In the genomic region with DNA sequence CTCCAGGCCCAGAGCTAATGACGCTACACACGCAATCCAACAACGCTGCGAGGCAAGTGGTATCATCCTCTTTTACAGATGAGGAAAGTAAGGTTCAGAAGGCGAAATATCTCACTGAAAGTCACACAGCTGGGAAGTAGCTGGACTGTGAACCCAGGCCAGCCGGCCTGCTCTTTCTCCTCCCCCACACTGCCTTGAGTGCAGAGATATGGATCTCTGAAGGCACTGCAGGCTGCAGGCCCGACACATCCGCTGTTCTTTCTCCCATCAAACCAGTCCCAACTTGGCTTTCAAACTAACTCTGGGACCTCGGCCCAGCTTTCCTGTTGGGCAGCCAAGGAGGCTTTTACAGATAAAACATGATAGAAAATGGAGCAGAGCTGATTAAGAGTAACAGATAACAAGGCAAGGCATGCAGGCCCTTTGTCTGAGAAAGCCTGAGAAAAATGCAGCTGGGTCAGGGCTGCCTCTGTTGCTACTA, we compare ENCODE assay signal across 10 cellular contexts.
DNase-seq lines count a peak whose midpoint lies in the region; ATAC-seq and TF ChIP-seq lines count a peak whose summit lies in the region.
"Had no signal": no experiment of that assay in that cellular context is flagged by ENCODE, and none has a peak within 500 bp of the region (broad histone marks: within the 10 kb centered on the region; RNA-seq: fewer than 3 reads in every experiment).

No MANE protein-coding gene starts in this region.

- no peak for TF ChIP-seq CTCF in endodermal cell (conservative IDR thresholded peaks at IDR 0.05)
- no peak for TF ChIP-seq CTCF in vagina (IDR thresholded peaks at IDR 0.05)

- no peaks in the 10 kb centered on the region for H3K27me3 Mint-ChIP-seq in endodermal cell (ENCODE audit: insufficient read depth)
- H3K27me3 Mint-ChIP-seq in naive B cell, result no peaks in the 10 kb centered on the region
- H3K27me3 Mint-ChIP-seq in activated CD4-positive, alpha-beta memory T cell treated with anti-CD3 and anti-CD28 coated beads, Interleukin-2, amount 10 ng/mL, durations not matched to agents 7 days and 5 days, result no peaks in the 10 kb centered on the region
- H3K27me3 Mint-ChIP-seq: activated CD8-positive, alpha-beta T cell treated with anti-CD3 and anti-CD28 coated beads for 36 hours had no signal

- intact Hi-C loops in vagina (cut with DNase I), result loop anchor here (10.0 kb wide), 1 partner anchor 48 kb away; no protein-coding TSS in a partner anchor

- no peaks in the 10 kb centered on the region for H3K36me3 Mint-ChIP-seq in endodermal cell (ENCODE audit: low read depth)
- no peaks in the 10 kb centered on the region for H3K36me3 Mint-ChIP-seq in naive B cell
- no peaks in the 10 kb centered on the region for H3K36me3 Mint-ChIP-seq in activated CD4-positive, alpha-beta memory T cell treated with anti-CD3 and anti-CD28 coated beads, Interleukin-2, amount 10 ng/mL, durations not matched to agents 7 days and 5 days (ENCODE audit: low read depth)

- H3K9ac ChIP-seq in endodermal cell (ENCODE audit: extremely low read depth, low read length, poor library complexity, severe bottlenecking), result peak overlapping the region; percentile 9

- TF ChIP-seq POLR2A in vagina (IDR thresholded peaks at IDR 0.05), result no peak

- WGBS in endodermal cell (ENCODE audit: insufficient coverage in 1 of 2, insufficient read length in 1 of 2), 2 experiments, result 71 to 74% methylated on average over 5 to 9 of the region's 9 CpGs

- no peak overlapping the region for H3K4me3 Mint-ChIP-seq in endodermal cell
- peak overlapping the region in 6 of 8 donors; percentile 29 to 79 (median 50) for H3K4me3 Mint-ChIP-seq in naive B cell
- H3K4me3 Mint-ChIP-seq in activated CD4-positive, alpha-beta memory T cell treated with anti-CD3 and anti-CD28 coated beads, Interleukin-2, amount 10 ng/mL, durations not matched to agents 7 days and 5 days, result no peak overlapping the region
- H3K4me3 Mint-ChIP-seq: activated CD8-positive, alpha-beta T cell treated with anti-CD3 and anti-CD28 coated beads for 36 hours had no signal

- POLR2A ChIA-PET in activated CD4-positive, alpha-beta memory T cell treated with anti-CD3 and anti-CD28 coated beads, Interleukin-2, amount 10 ng/mL, durations not matched to agents 7 days and 5 days (lab: Charles Lee), result interaction anchor here (0.6 kb wide), 1 partner anchor 95 kb away, joined by 3 read pairs; no protein-coding TSS in a partner anchor

- no peaks in the 10 kb centered on the region for H3K36me3 ChIP-seq in endodermal cell (ENCODE audit: control insufficient read depth, insufficient read depth, low read length)
- H3K36me3 ChIP-seq in vagina, result no peaks in the 10 kb centered on the region

- H3K9me3 ChIP-seq in endodermal cell (ENCODE audit: control insufficient read depth, low read length) (no peaks in the 10 kb centered on the region), vagina (no peaks in the 10 kb centered on the region)

- peak overlapping the region; percentile 97 for H3K27ac Mint-ChIP-seq in endodermal cell
- peak overlapping the region; percentile 83 to 99 (median 96) for H3K27ac Mint-ChIP-seq in naive B cell
- no peak overlapping the region for H3K27ac Mint-ChIP-seq in activated CD4-positive, alpha-beta memory T cell treated with anti-CD3 and anti-CD28 coated beads, Interleukin-2, amount 10 ng/mL, durations not matched to agents 7 days and 5 days
- H3K27ac Mint-ChIP-seq: activated CD8-positive, alpha-beta T cell treated with anti-CD3 and anti-CD28 coated beads for 36 hours had no signal

- no peaks in the 10 kb centered on the region for H3K9me3 Mint-ChIP-seq in endodermal cell
- peaks cover 0 to 2% (median 0%) of the 10 kb centered on the region in 7 donors for H3K9me3 Mint-ChIP-seq in naive B cell
- no peaks in the 10 kb centered on the region for H3K9me3 Mint-ChIP-seq in activated CD4-positive, alpha-beta memory T cell treated with anti-CD3 and anti-CD28 coated beads, Interleukin-2, amount 10 ng/mL, durations not matched to agents 7 days and 5 days
- H3K9me3 Mint-ChIP-seq: activated CD8-positive, alpha-beta T cell treated with anti-CD3 and anti-CD28 coated beads for 36 hours had no signal

- DNase-seq in activated effector memory CD4-positive, alpha-beta T cell treated with anti-CD3 and anti-CD28 coated beads, Interleukin-2, amount 50 U/mL, for 16 hours, result peak; percentile 49
- DNase-seq in activated effector memory CD4-positive, alpha-beta T cell treated with Interleukin-2 at 50 U/mL for 16 hours, result no peak
- DNase-seq in endodermal cell (peak; percentile 79), naive B cell (no peak), vagina (ENCODE audit: extremely low spot score in 2 of 2) (no peak)
- DNase-seq in activated CD8-positive, alpha-beta memory T cell treated with anti-CD3 and anti-CD28 coated beads for 24 hours, result no peak
- DNase-seq in activated CD4-positive, alpha-beta memory T cell treated with anti-CD3 and anti-CD28 coated beads, Interleukin-2, amount 10 ng/mL, durations not matched to agents 7 days and 5 days, result no peak
- DNase-seq: activated CD8-positive, alpha-beta T cell treated with anti-CD3 and anti-CD28 coated beads for 36 hours had no signal

- peaks cover 18% of the 10 kb centered on the region for H3K4me1 ChIP-seq in endodermal cell (ENCODE audit: control insufficient read depth, insufficient read depth, low read length)
- peaks cover 27% of the 10 kb centered on the region for H3K4me1 ChIP-seq in vagina

- H3K4me3 ChIP-seq in endodermal cell (ENCODE audit: low read length) (peak overlapping the region; percentile 7), vagina (no peak overlapping the region)
- H3K4me3 ChIP-seq: GM12878 had no signal

- H3K27ac ChIP-seq in endodermal cell (ENCODE audit: low read depth, low read length) (peak overlapping the region; percentile 59), vagina (peak overlapping the region; percentile 71)

- CTCF ChIA-PET in activated CD4-positive, alpha-beta memory T cell treated with anti-CD3 and anti-CD28 coated beads, Interleukin-2, amount 10 ng/mL, durations not matched to agents 7 days and 5 days (lab: Charles Lee), result interaction anchor here (0.6 kb wide), 1 partner anchor 47 kb away, joined by 4 read pairs; no protein-coding TSS in a partner anchor

- peaks cover 46% of the 10 kb centered on the region for H3K4me1 Mint-ChIP-seq in endodermal cell
- H3K4me1 Mint-ChIP-seq in naive B cell, result peaks cover 70 to 89% (median 87%) of the 10 kb centered on the region in 3 donors
- peaks cover 64% of the 10 kb centered on the region for H3K4me1 Mint-ChIP-seq in activated CD4-positive, alpha-beta memory T cell treated with anti-CD3 and anti-CD28 coated beads, Interleukin-2, amount 10 ng/mL, durations not matched to agents 7 days and 5 days

- H3K27me3 ChIP-seq in endodermal cell (ENCODE audit: control insufficient read depth, insufficient read depth, low read length, poor library complexity, severe bottlenecking), result no peaks in the 10 kb centered on the region
- H3K27me3 ChIP-seq in vagina, result no peaks in the 10 kb centered on the region

- ATAC-seq in naive B cell (ENCODE audit: low read depth in 2 of 2) (no peak), HG03097 (IDR thresholded peaks at IDR 0.05; ENCODE audit: low FRiP score, unreplicated experiment) (no peak)
- ATAC-seq: activated CD8-positive, alpha-beta T cell treated with anti-CD3 and anti-CD28 coated beads for 36 hours; GM12878 had no signal

Comparison
In these comparisons a context has a peak if more than half of its experiments do, and no peak if none do; other contexts are left out.
1. DNase-seq: peak in activated effector memory CD4-positive, alpha-beta T cell treated with anti-CD3 and anti-CD28 coated beads, Interleukin-2, amount 50 U/mL, for 16 hours (single experiment) and endodermal cell (single experiment); none in activated effector memory CD4-positive, alpha-beta T cell treated with Interleukin-2 at 50 U/mL for 16 hours (single experiment), naive B cell (single experiment), vagina (0 of 2), activated CD8-positive, alpha-beta memory T cell treated with anti-CD3 and anti-CD28 coated beads for 24 hours (single experiment) and activated CD4-positive, alpha-beta memory T cell treated with anti-CD3 and anti-CD28 coated beads, Interleukin-2, amount 10 ng/mL, durations not matched to agents 7 days and 5 days (single experiment).
2. H3K4me3 Mint-ChIP-seq: peak in naive B cell (6 of 8); none in endodermal cell (single experiment) and activated CD4-positive, alpha-beta memory T cell treated with anti-CD3 and anti-CD28 coated beads, Interleukin-2, amount 10 ng/mL, durations not matched to agents 7 days and 5 days (single experiment).